In genomic region chr17:82496529-82497434, GRCh38 we compare ENCODE assay signal across 8 cellular contexts. TPM values are rescaled to one million over a fixed set of nuclear protein-coding genes. Genes with fewer than 3 reads are reported as not detected.
DNase-seq lines count a peak whose midpoint lies in the region; ATAC-seq and TF ChIP-seq lines count a peak whose summit lies in the region.

No MANE protein-coding gene starts in this region.

- TF ChIP-seq RAD21 in neural cell (conservative IDR thresholded peaks at IDR 0.05): peak; percentile 39

- H3K79me2 ChIP-seq in Loucy (ENCODE audit: insufficient read depth, low read length): no peaks in the 10 kb centered on the region
- no peaks in the 10 kb centered on the region for H3K79me2 ChIP-seq in neural cell (replicated peaks; ENCODE audit: insufficient read depth, low read length)

- H3K27ac ChIP-seq in neural cell (ENCODE audit: low read length): peak overlapping the region; percentile 70

- H3K9ac ChIP-seq in Loucy (ENCODE audit: low read depth, low read length, poor library complexity, severe bottlenecking) (peak overlapping the region; percentile 78), neural cell (ENCODE audit: low read length) (peak overlapping the region; percentile 73)

- ATAC-seq in GM21786 (IDR thresholded peaks at IDR 0.05; ENCODE audit: unreplicated experiment): peak; percentile 66
- ATAC-seq in stimulated activated naive CD8-positive, alpha-beta T cell treated with anti-CD3 and anti-CD28 coated beads, Interleukin-15, Interleukin-2, amounts not matched to agents 100 U/mL and 50 U/mL, for 24 hours: peak; percentile 50

- H3K27me3 ChIP-seq in Loucy (ENCODE audit: insufficient read depth, low read length, poor library complexity, severe bottlenecking) (no peaks in the 10 kb centered on the region), neural cell (ENCODE audit: insufficient read depth, low read depth, low read length) (no peaks in the 10 kb centered on the region)

- peak overlapping the region; percentile 77 for H2AFZ ChIP-seq in Loucy (ENCODE audit: low read length)
- H2AFZ ChIP-seq in neural cell (ENCODE audit: low read depth, low read length): peak overlapping the region; percentile 40

- H3F3A ChIP-seq in Loucy (ENCODE audit: low read depth): 0 out of 2 replicates have a peak, but pooled peaks cover 2% of the 10 kb centered on the region
- no peaks in the 10 kb centered on the region for H3F3A ChIP-seq in neural cell (ENCODE audit: insufficient read depth, low read length, poor library complexity, severe bottlenecking)

- TF ChIP-seq CTCF in Loucy (conservative IDR thresholded peaks at IDR 0.05; ENCODE audit: low read length) (no peak), fibroblast of villous mesenchyme (IDR thresholded peaks at IDR 0.05; ENCODE audit: insufficient read depth, low read depth, low read length) (no peak), neural cell (IDR thresholded peaks at IDR 0.05; ENCODE audit: poor library complexity, severe bottlenecking) (no peak)

- H3K9me2 ChIP-seq in Loucy (replicated peaks; ENCODE audit: low read depth, low read length): no peaks in the 10 kb centered on the region
- H3K9me2 ChIP-seq in neural cell (ENCODE audit: insufficient read depth, low read length): no peaks in the 10 kb centered on the region

- H3K4me2 ChIP-seq in Loucy (ENCODE audit: low read depth, low read length, poor library complexity, severe bottlenecking): peak overlapping the region; percentile 75
- H3K4me2 ChIP-seq in neural cell (ENCODE audit: low read length): peak overlapping the region; percentile 29

- no peaks in the 10 kb centered on the region for H3K36me3 ChIP-seq in Loucy (ENCODE audit: insufficient read depth, low read length)
- no peaks in the 10 kb centered on the region for H3K36me3 ChIP-seq in neural cell (ENCODE audit: insufficient read depth, low read length)

- DNase-seq in DMS53 treated with DMSO at 0.1 percent for 48 hours (lab: John Stamatoyannopoulos, UW; ENCODE audit: unreplicated experiment): peak; percentile 82
- peak; percentile 94 to 98 for DNase-seq in SHP77 (lab: John Stamatoyannopoulos, UW)
- peak; percentile 87 for DNase-seq in activated gamma-delta T cell treated with Interleukin-2 at 50 U/mL for 16 hours
- peak; percentile 94 for DNase-seq in fibroblast of villous mesenchyme (ENCODE audit: low read depth)
- peak; percentile 96 for DNase-seq in stimulated activated naive CD8-positive, alpha-beta T cell treated with anti-CD3 and anti-CD28 coated beads, Interleukin-15, Interleukin-2, amounts not matched to agents 100 U/mL and 50 U/mL, for 24 hours

- H3K4me3 ChIP-seq in Loucy (ENCODE audit: low read length, poor library complexity, severe bottlenecking) (peak overlapping the region; percentile 75), fibroblast of villous mesenchyme (ENCODE audit: low read depth, low read length) (peak overlapping the region; percentile 75), neural cell (ENCODE audit: low read length) (peak overlapping the region; percentile 76)

- H3K9me3 ChIP-seq in Loucy (ENCODE audit: insufficient read depth, low read depth, low read length) (no peaks in the 10 kb centered on the region), neural cell (ENCODE audit: low read length) (no peaks in the 10 kb centered on the region)

- H4K20me1 ChIP-seq in Loucy (ENCODE audit: insufficient read depth, low read length, poor library complexity, severe bottlenecking): no peaks in the 10 kb centered on the region
- no peaks in the 10 kb centered on the region for H4K20me1 ChIP-seq in neural cell (ENCODE audit: insufficient read depth)

- H3K4me1 ChIP-seq in Loucy (ENCODE audit: insufficient read depth, low read length, poor library complexity, severe bottlenecking): peaks cover 28% of the 10 kb centered on the region

- peak; percentile 54 for TF ChIP-seq EP300 in neural cell (conservative IDR thresholded peaks at IDR 0.05; ENCODE audit: poor library complexity, severe bottlenecking)

TF ChIP-seq in neural cell, 6 proteins besides CTCF, POLR2A, EP300 and RAD21:
- peak; percentile 78 for TF ChIP-seq POLR2AphosphoS5 (IDR thresholded peaks at IDR 0.05)
- TF ChIP-seq EZH2 (IDR thresholded peaks at IDR 0.05; ENCODE audit: borderline replicate concordance, insufficient read depth, low read length, poor library complexity, severe bottlenecking): no peak
- TF ChIP-seq MXI1 (conservative IDR thresholded peaks at IDR 0.05; ENCODE audit: poor library complexity, severe bottlenecking): peak; percentile 83
- no peak for TF ChIP-seq SMC3 (conservative IDR thresholded peaks at IDR 0.05; ENCODE audit: poor library complexity)
- no peak for TF ChIP-seq REST (IDR thresholded peaks at IDR 0.05; ENCODE audit: borderline replicate concordance)
- peak; percentile 33 for TF ChIP-seq TAF1 (IDR thresholded peaks at IDR 0.05; ENCODE audit: low read depth)

RNA-seq across cellular contexts. Expression of gene FOXK2, which starts 22.8 kb away (rescaled TPM):
- total RNA-seq in fibroblast of villous mesenchyme: 34.1 and 46.6 TPM in 2 replicates
- 24.4 and 29.4 TPM in 2 replicates for polyA plus RNA-seq in neural cell
- polyA minus RNA-seq in neural cell: 69.3 and 76.2 TPM in 2 replicates

RNA-seq across cellular contexts. Expression of gene NARF, which starts 38.2 kb away (rescaled TPM):
- total RNA-seq in fibroblast of villous mesenchyme: 21.6 and 30.3 TPM in 2 replicates
- polyA plus RNA-seq in neural cell: 218 and 243 TPM in 2 replicates
- 134 and 151 TPM in 2 replicates for polyA minus RNA-seq in neural cell

RNA-seq across cellular contexts. Expression of gene CYBC1, which starts 46.2 kb away (rescaled TPM):
- total RNA-seq in fibroblast of villous mesenchyme: 46.2 and 59.6 TPM in 2 replicates
- polyA plus RNA-seq in neural cell: 66.6 and 101 TPM in 2 replicates
- polyA minus RNA-seq in neural cell: 36.2 and 49.9 TPM in 2 replicates

Comparison
In these comparisons a context has a peak if more than half of its experiments do, and no peak if none do; other contexts are left out.
1. Peak in every context shown above with its lines: DNase-seq, ATAC-seq, H3K4me3 ChIP-seq and H3K27ac ChIP-seq.